In the genomic region with DNA sequence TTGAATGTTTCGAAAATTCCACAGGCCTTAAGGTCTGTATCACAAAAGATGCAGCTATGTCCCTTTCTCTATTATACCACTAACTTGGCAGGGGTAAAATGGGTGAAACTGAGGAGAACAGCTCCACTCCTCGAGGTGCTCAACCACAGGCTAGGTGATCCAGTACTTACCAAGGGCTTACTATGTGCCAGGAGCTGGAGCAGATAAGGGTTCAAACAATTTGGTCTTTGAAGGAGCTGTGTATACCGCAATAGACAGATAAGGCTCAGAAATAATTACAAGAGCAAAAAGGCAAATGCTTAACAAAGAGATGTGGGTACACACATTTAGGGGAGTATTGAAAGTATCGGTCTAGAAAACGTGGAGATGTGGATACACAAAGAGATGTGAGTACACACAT, we compare ENCODE assay signal across 8 cellular contexts. TPM values are rescaled to one million over a fixed set of nuclear protein-coding genes. Genes with fewer than 3 reads are reported as not detected.
DNase-seq lines count a peak whose midpoint lies in the region; ATAC-seq and TF ChIP-seq lines count a peak whose summit lies in the region.

No MANE protein-coding gene starts in this region.

- peaks cover 54% of the 10 kb centered on the region for H3K4me1 Mint-ChIP-seq in activated naive CD4-positive, alpha-beta T cell treated with anti-CD3 and anti-CD28 coated beads, Interleukin-2, amount 10 ng/mL, durations not matched to agents 7 days and 5 days
- peaks cover 37% of the 10 kb centered on the region for H3K4me1 Mint-ChIP-seq in activated naive CD8-positive, alpha-beta T cell (ENCODE audit: low read depth)
- H3K4me1 Mint-ChIP-seq in type B pancreatic cell (ENCODE audit: unreplicated experiment), result peaks cover 19% of the 10 kb centered on the region

- H3K27me3 ChIP-seq in kidney epithelial cell (ENCODE audit: control insufficient read depth, insufficient read depth, low read length), result no peaks in the 10 kb centered on the region

- H3K4me3 Mint-ChIP-seq in activated naive CD4-positive, alpha-beta T cell treated with anti-CD3 and anti-CD28 coated beads, Interleukin-2, amount 10 ng/mL, durations not matched to agents 7 days and 5 days, result peak overlapping the region; percentile 73
- H3K4me3 Mint-ChIP-seq in activated naive CD8-positive, alpha-beta T cell, result peak overlapping the region; percentile 97
- peak overlapping the region; percentile 87 for H3K4me3 Mint-ChIP-seq in type B pancreatic cell

- no peak for DNase-seq in activated naive CD4-positive, alpha-beta T cell treated with anti-CD3 and anti-CD28 coated beads, Interleukin-2, amount 10 ng/mL, durations not matched to agents 7 days and 5 days
- no peak for DNase-seq in activated naive CD4-positive, alpha-beta T cell (lab: John Stamatoyannopoulos, UW)
- DNase-seq in kidney epithelial cell (ENCODE audit: low read depth) (no peak), type B pancreatic cell (ENCODE audit: extremely low spot score, unreplicated experiment) (no peak)

- peak overlapping the region; percentile 76 for H3K4me3 ChIP-seq in kidney epithelial cell (ENCODE audit: low read depth, low read length)

- H3K27ac Mint-ChIP-seq in activated naive CD4-positive, alpha-beta T cell treated with anti-CD3 and anti-CD28 coated beads, Interleukin-2, amount 10 ng/mL, durations not matched to agents 7 days and 5 days, result peak overlapping the region; percentile 60
- peak overlapping the region; percentile 92 for H3K27ac Mint-ChIP-seq in activated naive CD8-positive, alpha-beta T cell
- H3K27ac Mint-ChIP-seq in type B pancreatic cell, result peak overlapping the region; percentile 50

- ATAC-seq in GM19452 (IDR thresholded peaks at IDR 0.05; ENCODE audit: unreplicated experiment), result no peak
- ATAC-seq in GM21526 (IDR thresholded peaks at IDR 0.05; ENCODE audit: low FRiP score, unreplicated experiment), result no peak
- no peak for ATAC-seq in HG03521 (IDR thresholded peaks at IDR 0.05; ENCODE audit: unreplicated experiment)

- CTCF ChIA-PET in activated naive CD4-positive, alpha-beta T cell treated with anti-CD3 and anti-CD28 coated beads, Interleukin-2, amount 10 ng/mL, durations not matched to agents 7 days and 5 days (lab: Charles Lee), result interaction anchor here (0.8 to 4.5 kb wide), 13 partner anchors 8 to 88 kb away, joined by 3 to 50 read pairs (median 8); no protein-coding TSS in a partner anchor

- H3K36me3 ChIP-seq in kidney epithelial cell (ENCODE audit: control insufficient read depth, insufficient read depth, low read length), result no peaks in the 10 kb centered on the region

- TF ChIP-seq CTCF in kidney epithelial cell (IDR thresholded peaks at IDR 0.05; ENCODE audit: insufficient read depth, low read length, poor library complexity, severe bottlenecking) (no peak), type B pancreatic cell (conservative IDR thresholded peaks at IDR 0.05) (no peak)

- peaks cover 1% of the 10 kb centered on the region for H3K9me3 Mint-ChIP-seq in activated naive CD4-positive, alpha-beta T cell treated with anti-CD3 and anti-CD28 coated beads, Interleukin-2, amount 10 ng/mL, durations not matched to agents 7 days and 5 days
- peaks cover 3% of the 10 kb centered on the region for H3K9me3 Mint-ChIP-seq in activated naive CD8-positive, alpha-beta T cell (ENCODE audit: low read depth)
- H3K9me3 Mint-ChIP-seq in type B pancreatic cell, result peaks cover 4% of the 10 kb centered on the region

- H3K36me3 Mint-ChIP-seq in activated naive CD4-positive, alpha-beta T cell treated with anti-CD3 and anti-CD28 coated beads, Interleukin-2, amount 10 ng/mL, durations not matched to agents 7 days and 5 days, result peaks cover 19% of the 10 kb centered on the region
- H3K36me3 Mint-ChIP-seq in activated naive CD8-positive, alpha-beta T cell, result peaks cover 16% of the 10 kb centered on the region
- peaks cover 18% of the 10 kb centered on the region for H3K36me3 Mint-ChIP-seq in type B pancreatic cell

- H3K27me3 Mint-ChIP-seq in activated naive CD4-positive, alpha-beta T cell treated with anti-CD3 and anti-CD28 coated beads, Interleukin-2, amount 10 ng/mL, durations not matched to agents 7 days and 5 days, result no peaks in the 10 kb centered on the region
- H3K27me3 Mint-ChIP-seq in activated naive CD8-positive, alpha-beta T cell, result no peaks in the 10 kb centered on the region
- H3K27me3 Mint-ChIP-seq in type B pancreatic cell, result no peaks in the 10 kb centered on the region

RNA-seq across cellular contexts. Expression of gene XPO6, which starts 1.5 kb away (rescaled TPM):
- 61.9 and 100 TPM in 2 replicates for total RNA-seq in kidney epithelial cell
- total RNA-seq in type B pancreatic cell (ENCODE audit: low replicate concordance), result 111 and 118 TPM in 2 replicates
